ENCODE assay signal across 19 cellular contexts in the genomic region with DNA sequence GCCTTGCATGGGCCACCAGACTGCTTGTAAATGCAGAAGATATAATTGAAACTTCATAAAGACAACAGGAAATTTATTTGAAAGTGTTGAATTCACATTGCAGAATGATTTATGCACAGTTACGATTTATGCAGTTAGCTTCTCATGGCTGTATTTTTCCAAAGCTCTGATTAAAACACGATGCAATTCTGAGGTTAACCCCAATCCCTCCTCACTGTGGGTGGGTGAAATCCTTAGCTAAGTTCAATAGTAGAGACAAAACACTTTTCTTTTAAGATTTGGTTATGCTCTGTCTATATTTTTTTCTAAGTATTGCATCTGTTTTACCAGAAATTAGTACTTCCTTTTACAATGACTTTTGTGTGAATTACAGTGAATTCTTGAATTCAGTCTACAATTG.
"Had no signal": no experiment of that assay in that cellular context is flagged by ENCODE, and none has a peak within 500 bp of the region (broad histone marks: within the 10 kb centered on the region; RNA-seq: fewer than 3 reads in every experiment).

No MANE protein-coding gene starts in this region.

- H3K36me3 Mint-ChIP-seq: natural killer cell treated with Interleukin-12 subunit alpha and Interleukin-12 subunit beta and Interleukin-15 and Interleukin-18, amount 100 ng/mL, for 72 hours; neural progenitor cell; stimulated activated effector memory CD8-positive, alpha-beta T cell treated with anti-CD3 and anti-CD28 coated beads, Interleukin-12 subunit alpha, Interleukin-12 subunit beta, amount 100 ng/mL, for 72 hours had no signal

- ATAC-seq: natural killer cell treated with Interleukin-12 subunit alpha and Interleukin-12 subunit beta and Interleukin-15 and Interleukin-18, amount 100 ng/mL, for 72 hours; pancreas; right cardiac atrium; stimulated activated effector memory CD8-positive, alpha-beta T cell treated with anti-CD3 and anti-CD28 coated beads, Interleukin-12 subunit alpha, Interleukin-12 subunit beta, amount 100 ng/mL, for 72 hours; upper lobe of right lung had no signal

- H3K27ac ChIP-seq: esophagus muscularis mucosa, neural progenitor cell, pancreas, tibial artery, upper lobe of right lung, vagina had no signal

- H3K9ac ChIP-seq: neural progenitor cell had no signal

- H3K4me1 Mint-ChIP-seq: stimulated activated effector memory CD8-positive, alpha-beta T cell treated with anti-CD3 and anti-CD28 coated beads, Interleukin-12 subunit alpha, Interleukin-12 subunit beta, amount 100 ng/mL, for 72 hours had no signal

- H3K27ac Mint-ChIP-seq: natural killer cell treated with Interleukin-12 subunit alpha and Interleukin-12 subunit beta and Interleukin-15 and Interleukin-18, amount 100 ng/mL, for 72 hours; neural progenitor cell; progenitor cell of endocrine pancreas; stimulated activated effector memory CD8-positive, alpha-beta T cell treated with anti-CD3 and anti-CD28 coated beads, Interleukin-12 subunit alpha, Interleukin-12 subunit beta, amount 100 ng/mL, for 72 hours; stimulated activated naive CD8-positive, alpha-beta T cell treated with anti-CD3 and anti-CD28 coated beads, Interleukin-15, Interleukin-2, amounts not matched to agents 100 ng/mL and 50 ng/mL, for 24 hours had no signal

- H2AFZ ChIP-seq: neural progenitor cell had no signal

- H3K4me2 ChIP-seq: neural progenitor cell had no signal

- H3K4me3 ChIP-seq: esophagus muscularis mucosa, neural progenitor cell, pancreas, tibial artery, upper lobe of right lung, vagina had no signal

- H3K4me1 ChIP-seq: esophagus muscularis mucosa, tibial artery, upper lobe of right lung, vagina had no signal

- H3K27me3 Mint-ChIP-seq: natural killer cell treated with Interleukin-12 subunit alpha and Interleukin-12 subunit beta and Interleukin-15 and Interleukin-18, amount 100 ng/mL, for 72 hours; progenitor cell of endocrine pancreas; stimulated activated naive CD8-positive, alpha-beta T cell treated with anti-CD3 and anti-CD28 coated beads, Interleukin-15, Interleukin-2, amounts not matched to agents 100 ng/mL and 50 ng/mL, for 24 hours had no signal

- DNase-seq: effector memory CD4-positive, alpha-beta T cell; foreskin fibroblast; hippocampal formation; kidney glomerular epithelial cell; mammary epithelial cell; nucleus accumbens; pancreas; right cardiac atrium; stimulated activated CD4-positive, alpha-beta T cell treated with anti-CD3 and anti-CD28 coated beads, Interleukin-4, amount 100 ng/mL, for 1 hour; stimulated activated CD8-positive, alpha-beta memory T cell treated with anti-CD3 and anti-CD28 coated beads, Interleukin-4, amount 100 ng/mL, for 48 hours; tibial artery; upper lobe of right lung had no signal

- H3K36me3 ChIP-seq: esophagus muscularis mucosa, neural progenitor cell, pancreas, tibial artery, upper lobe of right lung, vagina had no signal

- H3K4me3 Mint-ChIP-seq: natural killer cell treated with Interleukin-12 subunit alpha and Interleukin-12 subunit beta and Interleukin-15 and Interleukin-18, amount 100 ng/mL, for 72 hours; neural progenitor cell; stimulated activated effector memory CD8-positive, alpha-beta T cell treated with anti-CD3 and anti-CD28 coated beads, Interleukin-12 subunit alpha, Interleukin-12 subunit beta, amount 100 ng/mL, for 72 hours; stimulated activated naive CD8-positive, alpha-beta T cell treated with anti-CD3 and anti-CD28 coated beads, Interleukin-15, Interleukin-2, amounts not matched to agents 100 ng/mL and 50 ng/mL, for 24 hours had no signal

- H3K9me3 ChIP-seq: esophagus muscularis mucosa, pancreas, tibial artery, upper lobe of right lung, vagina had no signal

- H3K27me3 ChIP-seq: esophagus muscularis mucosa, neural progenitor cell, pancreas, tibial artery, upper lobe of right lung, vagina had no signal
